13 cellular contexts compared by ENCODE assay signal in genomic region chr2:9102861-9103662, GRCh38.
DNase-seq lines count a peak whose midpoint lies in the region; ATAC-seq and TF ChIP-seq lines count a peak whose summit lies in the region.
"Had no signal": no experiment of that assay in that cellular context is flagged by ENCODE, and none has a peak within 500 bp of the region (broad histone marks: within the 10 kb centered on the region; RNA-seq: fewer than 3 reads in every experiment).

No MANE protein-coding gene starts in this region.

- peaks cover 74% of the 10 kb centered on the region for H3K4me1 Mint-ChIP-seq in nephron progenitor cell
- peaks cover 6 to 12% (median 8%) of the 10 kb centered on the region in 3 donors for H3K4me1 Mint-ChIP-seq in T-cell

- POLR2A ChIA-PET in T-cell (lab: Charles Lee) = no interaction called here

- peak overlapping the region; percentile 14 for H3K4me3 Mint-ChIP-seq in nephron progenitor cell
- H3K4me3 Mint-ChIP-seq in T-cell = no peak overlapping the region

- H3K36me3 ChIP-seq in esophagus (ENCODE audit: control insufficient read depth in 2 of 2, insufficient read depth in 2 of 2, low read length in 1 of 2) = no peaks in the 10 kb centered on the region

- peaks cover 11% of the 10 kb centered on the region for H3K27me3 Mint-ChIP-seq in nephron progenitor cell (ENCODE audit: low read depth, poor library complexity)
- H3K27me3 Mint-ChIP-seq in T-cell = peaks cover under 1 to 2% of the 10 kb centered on the region in 2 donors

- 54 to 56% methylated on average over 21 of the region's 21 CpGs for WGBS in esophagus, 2 donors

- CTCF ChIA-PET in T-cell (lab: Charles Lee) = no interaction called here

- H3K4me3 ChIP-seq in esophagus (ENCODE audit: low read depth in 1 of 2, low read length in 2 of 2) = no peak overlapping the region
- H3K4me3 ChIP-seq: lung had no signal

- no peaks in the 10 kb centered on the region for H3K27me3 ChIP-seq in esophagus (ENCODE audit: control insufficient read depth in 1 of 2, insufficient read depth in 2 of 2, low read length in 2 of 2)

- H3K27ac ChIP-seq in esophagus (ENCODE audit: low read depth in 2 of 2, low read length in 1 of 2) = peak overlapping the region; percentile 88 to 98

- H3K36me3 Mint-ChIP-seq in nephron progenitor cell (ENCODE audit: low read depth) = no peaks in the 10 kb centered on the region
- H3K36me3 Mint-ChIP-seq in T-cell = no peaks in the 10 kb centered on the region

- DNase-seq in ELF-1 (ENCODE audit: low read depth, low spot score) (peak; percentile 93), NCI-H2171 treated with DMSO at 0.1 percent for 48 hours (lab: John Stamatoyannopoulos, UW) (peak; percentile 64), nephron progenitor cell (no peak), glomerular visceral epithelial cell (ENCODE audit: extremely low spot score) (no peak), T-cell (no peak)
- DNase-seq: amniotic stem cell, NCI-H774, T-helper 1 cell had no signal

- no peak for TF ChIP-seq CTCF in nephron progenitor cell (IDR thresholded peaks at IDR 0.05)

- H3K27ac Mint-ChIP-seq in nephron progenitor cell = peak overlapping the region; percentile 72
- H3K27ac Mint-ChIP-seq in T-cell = no peak overlapping the region

- H3K9me3 ChIP-seq in esophagus (ENCODE audit: control insufficient read depth in 2 of 2, insufficient read depth in 1 of 2, low read depth in 1 of 2, low read length in 1 of 2) = no peaks in the 10 kb centered on the region

- H3K9me3 Mint-ChIP-seq in nephron progenitor cell (no peaks in the 10 kb centered on the region), T-cell (no peaks in the 10 kb centered on the region)

- peaks cover 0 to 27% of the 10 kb centered on the region in 2 donors for H3K4me1 ChIP-seq in esophagus (ENCODE audit: control insufficient read depth in 2 of 2, insufficient read depth in 2 of 2, low read length in 1 of 2)

- ATAC-seq in HG03108 (IDR thresholded peaks at IDR 0.05; ENCODE audit: unreplicated experiment) (no peak), T-cell (replicated peaks in 1 of 4) (no peak), GM18520 (IDR thresholded peaks at IDR 0.05; ENCODE audit: unreplicated experiment) (no peak)
- ATAC-seq: right cardiac atrium had no signal

Comparison
In these comparisons a context has a peak if more than half of its experiments do, and no peak if none do; other contexts are left out.
1. DNase-seq: peak in ELF-1 (single experiment) and NCI-H2171 treated with DMSO at 0.1 percent for 48 hours (single experiment); none in nephron progenitor cell (single experiment), glomerular visceral epithelial cell (single experiment) and T-cell (0 of 34).